2 cellular contexts compared by ENCODE assay signal in genomic region chr14:102554835-102555819, GRCh38.
TF ChIP-seq lines count a peak whose summit lies in the region.

No MANE protein-coding gene starts in this region.

TF ChIP-seq in IMR-90, 13 proteins besides CTCF, POLR2A, EP300 and RAD21:
- TF ChIP-seq BHLHE40 (IDR thresholded peaks at IDR 0.05; ENCODE audit: low read depth, low read length) (no peak), CHD1 (IDR thresholded peaks at IDR 0.05; ENCODE audit: low read depth, low read length) (no peak), MXI1 (IDR thresholded peaks at IDR 0.05; ENCODE audit: borderline replicate concordance, low read depth, low read length) (no peak), NFE2L2 (IDR thresholded peaks at IDR 0.05; ENCODE audit: low read depth, low read length) (no peak), RCOR1 (IDR thresholded peaks at IDR 0.05; ENCODE audit: insufficient replicate concordance, low read length) (no peak), USF2 (IDR thresholded peaks at IDR 0.05; ENCODE audit: low read depth, low read length) (no peak), MAZ (IDR thresholded peaks at IDR 0.05; ENCODE audit: borderline replicate concordance, low read depth, low read length) (no peak), CEBPB (IDR thresholded peaks at IDR 0.05; ENCODE audit: low read depth, low read length) (no peak), MAFK (IDR thresholded peaks at IDR 0.05; ENCODE audit: low read depth, low read length) (no peak), FOS (IDR thresholded peaks at IDR 0.05; ENCODE audit: low read depth, low read length) (no peak), ELK1 (IDR thresholded peaks at IDR 0.05; ENCODE audit: borderline replicate concordance, low read depth, low read length) (no peak), RFX5 (IDR thresholded peaks at IDR 0.05; ENCODE audit: low read depth, low read length) (no peak), SMC3 (IDR thresholded peaks at IDR 0.05; ENCODE audit: low read depth, low read length) (no peak)

TF ChIP-seq in H1, 55 proteins besides CTCF, POLR2A, EP300 and RAD21:
- peak; percentile 82 for TF ChIP-seq SRF (IDR thresholded peaks at IDR 0.05; ENCODE audit: low read depth, low read length)
- peak; percentile 71 for TF ChIP-seq PHF8 (conservative IDR thresholded peaks at IDR 0.05; ENCODE audit: low read depth, low read length)
- peak; percentile 57 for TF ChIP-seq TAF1 (IDR thresholded peaks at IDR 0.05; ENCODE audit: low read depth, low read length)
- no peak for TF ChIP-seq SIN3A (conservative IDR thresholded peaks at IDR 0.05 in 1 of 2, IDR thresholded peaks at IDR 0.05 in 1 of 2; ENCODE audit: low read depth in 1 of 2, low read length in 2 of 2)
- no peak for TF ChIP-seq RXRA (IDR thresholded peaks at IDR 0.05; ENCODE audit: insufficient read depth, low read depth, low read length)
- peak; percentile 47; the same call in 1 of the 2 replicates for TF ChIP-seq TBP (IDR thresholded peaks at IDR 0.05; ENCODE audit: low read depth, low read length)
- TF ChIP-seq MAFK (IDR thresholded peaks at IDR 0.05; ENCODE audit: low read depth, low read length), result no peak
- no peak; the same call in 1 of the 2 replicates for TF ChIP-seq KDM1A (IDR thresholded peaks at IDR 0.05; ENCODE audit: borderline replicate concordance, low read length)
- peak; percentile 54; the same call in 1 of the 2 replicates for TF ChIP-seq RBBP5 (IDR thresholded peaks at IDR 0.05; ENCODE audit: borderline replicate concordance, low read depth, low read length)
- TF ChIP-seq POLR2AphosphoS5 (IDR thresholded peaks at IDR 0.05; ENCODE audit: low read depth, low read length), result peak; percentile 25; the same call in 1 of the 2 replicates
- TF ChIP-seq TCF12 (IDR thresholded peaks at IDR 0.05; ENCODE audit: low read depth, low read length), result no peak
- peak; percentile 34 for TF ChIP-seq KDM4A (IDR thresholded peaks at IDR 0.05; ENCODE audit: low read depth, low read length, severe bottlenecking)
- peak; percentile 96 for TF ChIP-seq MAX (IDR thresholded peaks at IDR 0.05)
- TF ChIP-seq CREB1 (IDR thresholded peaks at IDR 0.05), result 0 out of 2 replicates have a peak, but pooled peaks have one; percentile 11
- TF ChIP-seq ASH2L (IDR thresholded peaks at IDR 0.05; ENCODE audit: low read length), result peak; percentile 91
- no peak for TF ChIP-seq KDM5A (IDR thresholded peaks at IDR 0.05; ENCODE audit: low read length)
- 0 out of 4 replicates have a peak, but pooled peaks have one; percentile 3 to 9 for TF ChIP-seq HDAC2 (IDR thresholded peaks at IDR 0.05; ENCODE audit: borderline replicate concordance in 1 of 2, low read depth in 2 of 2, low read length in 2 of 2)
- TF ChIP-seq TAF7 (optimal IDR thresholded peaks at IDR 0.05; ENCODE audit: borderline replicate concordance, low read depth, low read length), result peak; percentile 64
- TF ChIP-seq CHD2 (IDR thresholded peaks at IDR 0.05; ENCODE audit: low read length), result 0 out of 2 replicates have a peak, but pooled peaks have one; percentile 12
